10 cellular contexts compared by ENCODE assay signal in genomic region chr7:22587322-22587721, GRCh38.
DNase-seq lines count a peak whose midpoint lies in the region; ATAC-seq and TF ChIP-seq lines count a peak whose summit lies in the region.
"Had no signal": no experiment of that assay in that cellular context is flagged by ENCODE, and none has a peak within 500 bp of the region (broad histone marks: within the 10 kb centered on the region; RNA-seq: fewer than 3 reads in every experiment).

No MANE protein-coding gene starts in this region.

- no peak for TF ChIP-seq CTCF in natural killer cell (IDR thresholded peaks at IDR 0.05)
- TF ChIP-seq CTCF in lower leg skin (IDR thresholded peaks at IDR 0.05): no peak

- peaks cover 11% of the 10 kb centered on the region for H3K27me3 Mint-ChIP-seq in activated naive CD8-positive, alpha-beta T cell
- peaks cover 0 to 7% of the 10 kb centered on the region in 2 donors for H3K27me3 Mint-ChIP-seq in natural killer cell (ENCODE audit: low read depth in 2 of 2)
- H3K27me3 Mint-ChIP-seq in effector memory CD8-positive, alpha-beta T cell: peaks cover 3 to 44% of the 10 kb centered on the region in 2 donors
- H3K27me3 Mint-ChIP-seq in activated CD4-positive, alpha-beta T cell treated with anti-CD3 and anti-CD28 coated beads, Interleukin-2, amount 10 ng/mL, durations not matched to agents 24 days and 14 days: peaks cover 40% of the 10 kb centered on the region

- ATAC-seq in HG03571 (IDR thresholded peaks at IDR 0.05; ENCODE audit: unreplicated experiment): peak; percentile 49
- ATAC-seq in natural killer cell: no peak
- ATAC-seq in effector memory CD8-positive, alpha-beta T cell (replicated peaks): no peak
- ATAC-seq in HG02678 (IDR thresholded peaks at IDR 0.05; ENCODE audit: unreplicated experiment): no peak

- H3K4me3 Mint-ChIP-seq in activated naive CD8-positive, alpha-beta T cell: peak overlapping the region; percentile 1
- peak overlapping the region; percentile 33 for H3K4me3 Mint-ChIP-seq in natural killer cell
- H3K4me3 Mint-ChIP-seq in effector memory CD8-positive, alpha-beta T cell: peak overlapping the region in 1 of 2 donors; percentile 30
- no peak overlapping the region for H3K4me3 Mint-ChIP-seq in activated CD4-positive, alpha-beta T cell treated with anti-CD3 and anti-CD28 coated beads, Interleukin-2, amount 10 ng/mL, durations not matched to agents 24 days and 14 days

- no peak for TF ChIP-seq POLR2A in lower leg skin (IDR thresholded peaks at IDR 0.05)

- H3K9me3 Mint-ChIP-seq in activated naive CD8-positive, alpha-beta T cell (ENCODE audit: low read depth): no peaks in the 10 kb centered on the region
- no peaks in the 10 kb centered on the region for H3K9me3 Mint-ChIP-seq in natural killer cell
- no peaks in the 10 kb centered on the region for H3K9me3 Mint-ChIP-seq in effector memory CD8-positive, alpha-beta T cell
- no peaks in the 10 kb centered on the region for H3K9me3 Mint-ChIP-seq in activated CD4-positive, alpha-beta T cell treated with anti-CD3 and anti-CD28 coated beads, Interleukin-2, amount 10 ng/mL, durations not matched to agents 24 days and 14 days

- H3K4me1 Mint-ChIP-seq in activated naive CD8-positive, alpha-beta T cell (ENCODE audit: low read depth): peaks cover 9% of the 10 kb centered on the region
- H3K4me1 Mint-ChIP-seq in natural killer cell: peaks cover 9 to 19% of the 10 kb centered on the region in 2 donors
- peaks cover 2 to 4% of the 10 kb centered on the region in 2 donors for H3K4me1 Mint-ChIP-seq in effector memory CD8-positive, alpha-beta T cell (ENCODE audit: low read depth in 2 of 2)
- H3K4me1 Mint-ChIP-seq in activated CD4-positive, alpha-beta T cell treated with anti-CD3 and anti-CD28 coated beads, Interleukin-2, amount 10 ng/mL, durations not matched to agents 24 days and 14 days: peaks cover 8% of the 10 kb centered on the region

- H3K36me3 Mint-ChIP-seq in activated naive CD8-positive, alpha-beta T cell: peaks cover 2% of the 10 kb centered on the region
- no peaks in the 10 kb centered on the region for H3K36me3 Mint-ChIP-seq in natural killer cell
- H3K36me3 Mint-ChIP-seq in effector memory CD8-positive, alpha-beta T cell (ENCODE audit: insufficient read depth): no peaks in the 10 kb centered on the region
- H3K36me3 Mint-ChIP-seq in activated CD4-positive, alpha-beta T cell treated with anti-CD3 and anti-CD28 coated beads, Interleukin-2, amount 10 ng/mL, durations not matched to agents 24 days and 14 days (ENCODE audit: low read depth): no peaks in the 10 kb centered on the region

- peak overlapping the region; percentile 64 for H3K27ac Mint-ChIP-seq in activated naive CD8-positive, alpha-beta T cell
- H3K27ac Mint-ChIP-seq in natural killer cell: peak overlapping the region in 1 of 2 donors; percentile 21
- H3K27ac Mint-ChIP-seq in effector memory CD8-positive, alpha-beta T cell: peak overlapping the region in 1 of 2 donors; percentile 81
- no peak overlapping the region for H3K27ac Mint-ChIP-seq in activated CD4-positive, alpha-beta T cell treated with anti-CD3 and anti-CD28 coated beads, Interleukin-2, amount 10 ng/mL, durations not matched to agents 24 days and 14 days

- peak; percentile 17 for DNase-seq in ELR (ENCODE audit: low read depth)
- DNase-seq in natural killer cell: no peak
- no peak for DNase-seq in effector memory CD8-positive, alpha-beta T cell
- no peak for DNase-seq in lower leg skin (ENCODE audit: low spot score in 2 of 2)
- no peak for DNase-seq in activated CD4-positive, alpha-beta T cell treated with anti-CD3 and anti-CD28 coated beads, Interleukin-2, amount 10 ng/mL, durations not matched to agents 24 days and 14 days
- DNase-seq: activated CD4-positive, CD25-positive, alpha-beta regulatory T cell treated with anti-CD3 and anti-CD28 coated beads, Interleukin-2, amount 50 U/mL, for 72 hours had no signal

- H3K4me3 ChIP-seq in lower leg skin (ENCODE audit: low read depth, poor library complexity, severe bottlenecking): no peak overlapping the region
- H3K4me3 ChIP-seq: ascending aorta had no signal

- intact Hi-C loops in natural killer cell (cut with micrococcal nuclease) (no loop called here), lower leg skin (cut with DNase I; ENCODE audit: low total_unique reads) (no loop called here)
- intact Hi-C loops in activated CD4-positive, alpha-beta T cell treated with anti-CD3 and anti-CD28 coated beads, Interleukin-2, amount 10 ng/mL, durations not matched to agents 24 days and 14 days (cut with micrococcal nuclease): no loop called here

- 54 to 61% methylated on average over 2 of the region's 2 CpGs for WGBS in lower leg skin, 2 donors
